In the genomic region with DNA sequence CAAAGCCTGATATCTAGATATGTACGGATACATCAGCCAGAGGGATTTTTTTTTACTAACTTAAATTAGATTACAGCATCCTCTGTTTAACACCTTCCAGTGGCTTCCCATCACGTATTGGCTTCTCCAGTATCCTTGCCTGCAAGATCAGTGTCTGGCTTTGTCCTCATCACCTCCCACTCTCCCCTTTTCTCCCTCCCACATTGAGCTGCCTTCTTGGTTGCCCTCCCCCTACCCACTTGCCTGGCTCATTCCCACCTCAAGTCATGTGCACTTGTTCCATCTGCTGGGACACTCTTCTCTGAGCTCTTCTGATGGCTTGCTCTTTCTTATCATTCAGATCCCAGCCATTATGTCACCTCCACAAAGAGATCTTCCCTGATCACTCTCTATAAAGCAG, we compare ENCODE assay signal across 11 cellular contexts.
"Had no signal": no experiment of that assay in that cellular context is flagged by ENCODE, and none has a peak within 500 bp of the region (broad histone marks: within the 10 kb centered on the region; RNA-seq: fewer than 3 reads in every experiment).

No MANE protein-coding gene starts in this region.

- H3K4me3 Mint-ChIP-seq: GM23338, H9, HFFc6 had no signal

- H3K36me3 ChIP-seq: HAP-1 had no signal

- H2AFZ ChIP-seq: GM23248, GM23338 had no signal

- H3K4me1 ChIP-seq: HAP-1 had no signal

- ATAC-seq: GM23338, HCT116 had no signal

- H3K9ac ChIP-seq: GM23248 had no signal

- H3K4me2 ChIP-seq: GM23338 had no signal

- H3K27ac ChIP-seq: GM23248 had no signal

- FAIRE-seq: H1, H54 had no signal

- DNase-seq: GM23248, GOT3, H7, H9, HCEC 1CT, HFFc6 had no signal

- H3K9me3 Mint-ChIP-seq: GM23338, HFFc6 had no signal

- H3K9me3 ChIP-seq: HAP-1 had no signal

- H3K4me3 ChIP-seq: GM23248, GM23338, HAP-1 had no signal

- H3K27ac Mint-ChIP-seq: GM23338, H9, HFFc6 had no signal
